ENCODE assay signal across 17 cellular contexts in genomic region chr7:36788814-36789470, GRCh38.
DNase-seq lines count a peak whose midpoint lies in the region; ATAC-seq and TF ChIP-seq lines count a peak whose summit lies in the region.
"Had no signal": no experiment of that assay in that cellular context is flagged by ENCODE, and none has a peak within 500 bp of the region (broad histone marks: within the 10 kb centered on the region; RNA-seq: fewer than 3 reads in every experiment).

No MANE protein-coding gene starts in this region.

- no peak for TF ChIP-seq RAD21 in neural cell (conservative IDR thresholded peaks at IDR 0.05)

- CTCF ChIA-PET in CD4-positive, alpha-beta memory T cell (lab: Charles Lee; ENCODE audit: partially characterized antibody) = interaction anchor here (1.1 to 3.1 kb wide), 5 partner anchors 12 to 393 kb away, joined by 3 to 11 read pairs (median 4); no protein-coding TSS in a partner anchor

- peaks cover 63 to 69% (median 65%) of the 10 kb centered on the region in 4 donors for H3K4me1 Mint-ChIP-seq in CD4-positive, alpha-beta memory T cell
- H3K4me1 Mint-ChIP-seq in GM23338 = 0 out of 3 replicates have a peak, but pooled peaks cover 3% of the 10 kb centered on the region
- H3K4me1 Mint-ChIP-seq in activated naive CD8-positive, alpha-beta T cell treated with anti-CD3 and anti-CD28 coated beads, Interleukin-2, amount 50 U/mL, for 24 hours = peaks cover 67% of the 10 kb centered on the region

- POLR2A ChIA-PET in CD4-positive, alpha-beta memory T cell (lab: Charles Lee; ENCODE audit: partially characterized antibody) = interaction anchor here (0.8 to 6.0 kb wide), 9 partner anchors 8 to 149 kb away, joined by 3 to 58 read pairs (median 4); partner anchors contain the start of gene AOAH

- no peaks in the 10 kb centered on the region for H3K79me2 ChIP-seq in GM23338 (replicated peaks; ENCODE audit: insufficient read depth)
- no peaks in the 10 kb centered on the region for H3K79me2 ChIP-seq in neural cell (replicated peaks; ENCODE audit: insufficient read depth, low read length)

- peak overlapping the region; percentile 74 for H2AFZ ChIP-seq in GM23338
- H2AFZ ChIP-seq in neural cell (ENCODE audit: low read depth, low read length) = no peak overlapping the region

- H3K9me3 Mint-ChIP-seq in CD4-positive, alpha-beta memory T cell = peaks cover 0 to 2% (median 0%) of the 10 kb centered on the region in 8 donors
- no peaks in the 10 kb centered on the region for H3K9me3 Mint-ChIP-seq in GM23338
- no peaks in the 10 kb centered on the region for H3K9me3 Mint-ChIP-seq in activated naive CD8-positive, alpha-beta T cell treated with anti-CD3 and anti-CD28 coated beads, Interleukin-2, amount 50 U/mL, for 24 hours
- H3K9me3 Mint-ChIP-seq: activated naive CD4-positive, alpha-beta T cell treated with anti-CD3 and anti-CD28 coated beads, Interleukin-2, amount 50 U/mL, for 72 hours had no signal

- no peaks in the 10 kb centered on the region for H3K27me3 Mint-ChIP-seq in CD4-positive, alpha-beta memory T cell
- peaks cover 2% of the 10 kb centered on the region for H3K27me3 Mint-ChIP-seq in GM23338 (ENCODE audit: insufficient read depth, low read depth, poor library complexity)
- no peaks in the 10 kb centered on the region for H3K27me3 Mint-ChIP-seq in activated naive CD8-positive, alpha-beta T cell treated with anti-CD3 and anti-CD28 coated beads, Interleukin-2, amount 50 U/mL, for 24 hours

- H3K9me2 ChIP-seq in GM23338 (ENCODE audit: insufficient read depth) (peaks cover 11% of the 10 kb centered on the region; the same call in 1 of the 2 replicates), neural cell (ENCODE audit: insufficient read depth, low read length) (no peaks in the 10 kb centered on the region)

- TF ChIP-seq EP300 in neural cell (conservative IDR thresholded peaks at IDR 0.05; ENCODE audit: poor library complexity, severe bottlenecking) = no peak

- peaks cover 68% of the 10 kb centered on the region for H3K4me1 ChIP-seq in CD4-positive, alpha-beta memory T cell (ENCODE audit: insufficient read depth, low read length)
- H3K4me1 ChIP-seq in GM23338 (ENCODE audit: insufficient read depth) = no peaks in the 10 kb centered on the region
- H3K4me1 ChIP-seq: BE2C, testis had no signal

- peak overlapping the region in 7 of 8 donors; percentile 5 to 33 (median 18) for H3K4me3 Mint-ChIP-seq in CD4-positive, alpha-beta memory T cell
- no peak overlapping the region for H3K4me3 Mint-ChIP-seq in GM23338
- no peak overlapping the region for H3K4me3 Mint-ChIP-seq in activated naive CD8-positive, alpha-beta T cell treated with anti-CD3 and anti-CD28 coated beads, Interleukin-2, amount 50 U/mL, for 24 hours

- DNase-seq in CD4-positive, alpha-beta memory T cell = no peak
- DNase-seq in GM23338 (ENCODE audit: low spot score) (peak; percentile 21), NCI-H1694 treated with DMSO at 0.1 percent for 48 hours (lab: John Stamatoyannopoulos, UW) (no peak), NCI-H2196 treated with DMSO at 0.1 percent for 48 hours (lab: John Stamatoyannopoulos, UW; ENCODE audit: unreplicated experiment) (no peak)
- no peak for DNase-seq in activated naive CD8-positive, alpha-beta T cell treated with anti-CD3 and anti-CD28 coated beads, Interleukin-2, amount 50 U/mL, for 24 hours
- DNase-seq in activated CD4-positive, CD25-positive, alpha-beta regulatory T cell (lab: John Stamatoyannopoulos, UW) = no peak
- DNase-seq: BE2C; DMS79 treated with DMSO at 0.1 percent for 48 hours; effector CD4-positive, alpha-beta T cell; kidney glomerular epithelial cell; NCI-H2081; NCI-H526; right cardiac atrium; stimulated activated CD4-positive, alpha-beta T cell treated with anti-CD3 and anti-CD28 coated beads, Interleukin-1b, Interleukin-23, amount 100 ng/mL, for 48 hours; testis had no signal

- H3K4me2 ChIP-seq in GM23338 (no peak overlapping the region), neural cell (ENCODE audit: low read length) (no peak overlapping the region)

- H3K4me3 ChIP-seq in CD4-positive, alpha-beta memory T cell (ENCODE audit: low read length in 2 of 2) = no peak overlapping the region
- no peak overlapping the region for H3K4me3 ChIP-seq in GM23338
- no peak overlapping the region for H3K4me3 ChIP-seq in neural cell (ENCODE audit: low read length)
- H3K4me3 ChIP-seq: testis had no signal

- no peaks in the 10 kb centered on the region for H3K9me3 ChIP-seq in CD4-positive, alpha-beta memory T cell (ENCODE audit: control insufficient read depth in 1 of 2, low read length in 2 of 2)
- H3K9me3 ChIP-seq in neural cell (ENCODE audit: low read length) = no peaks in the 10 kb centered on the region
- H3K9me3 ChIP-seq: BE2C, testis had no signal

- peak; percentile 74 for ATAC-seq in GM23338
- ATAC-seq in activated naive CD8-positive, alpha-beta T cell treated with anti-CD3 and anti-CD28 coated beads, Interleukin-2, amount 50 U/mL, for 24 hours = no peak
- ATAC-seq: right cardiac atrium had no signal

- TF ChIP-seq CTCF in GM23338 (conservative IDR thresholded peaks at IDR 0.05; ENCODE audit: low read depth in 2 of 2) (no peak), neural cell (IDR thresholded peaks at IDR 0.05; ENCODE audit: poor library complexity, severe bottlenecking) (no peak)

- H3K27ac Mint-ChIP-seq in CD4-positive, alpha-beta memory T cell = peak overlapping the region; percentile 33 to 95 (median 83)
- H3K27ac Mint-ChIP-seq in GM23338 = no peak overlapping the region
- peak overlapping the region; percentile 50 for H3K27ac Mint-ChIP-seq in activated naive CD8-positive, alpha-beta T cell treated with anti-CD3 and anti-CD28 coated beads, Interleukin-2, amount 50 U/mL, for 24 hours

- H3K27me3 ChIP-seq in CD4-positive, alpha-beta memory T cell (ENCODE audit: insufficient read depth, low read length) = no peaks in the 10 kb centered on the region
- no peaks in the 10 kb centered on the region for H3K27me3 ChIP-seq in GM23338 (ENCODE audit: insufficient read depth)
- H3K27me3 ChIP-seq in neural cell (ENCODE audit: insufficient read depth, low read depth, low read length) = no peaks in the 10 kb centered on the region
- H3K27me3 ChIP-seq: BE2C, testis had no signal

- intact Hi-C loops in CD4-positive, alpha-beta memory T cell (cut with micrococcal nuclease) = loop anchor here (2.0 to 5.0 kb wide), 2 partner anchors 64 to 112 kb away; partner anchors contain the start of gene AOAH

- no peaks in the 10 kb centered on the region for H3K36me3 ChIP-seq in CD4-positive, alpha-beta memory T cell (ENCODE audit: insufficient read depth, low read length)
- H3K36me3 ChIP-seq in GM23338 (ENCODE audit: insufficient read depth) (no peaks in the 10 kb centered on the region), neural cell (ENCODE audit: insufficient read depth, low read length) (no peaks in the 10 kb centered on the region)
- H3K36me3 ChIP-seq: BE2C had no signal

- H3F3A ChIP-seq in GM23338 (replicated peaks; ENCODE audit: low read depth) (no peaks in the 10 kb centered on the region), neural cell (ENCODE audit: insufficient read depth, low read length, poor library complexity, severe bottlenecking) (no peaks in the 10 kb centered on the region)

- H3K27ac ChIP-seq in CD4-positive, alpha-beta memory T cell (ENCODE audit: low read depth, low read length) = no peak overlapping the region
- H3K27ac ChIP-seq in GM23338 (ENCODE audit: low read depth) (no peak overlapping the region), neural cell (ENCODE audit: low read length) (peak overlapping the region; percentile 74)
- H3K27ac ChIP-seq: testis had no signal

- no peak overlapping the region for H3K9ac ChIP-seq in neural cell (ENCODE audit: low read length)

- H4K20me1 ChIP-seq in GM23338 (replicated peaks; ENCODE audit: insufficient read depth) (no peaks in the 10 kb centered on the region), neural cell (ENCODE audit: insufficient read depth) (no peaks in the 10 kb centered on the region)

- no peaks in the 10 kb centered on the region for H3K36me3 Mint-ChIP-seq in CD4-positive, alpha-beta memory T cell
- no peaks in the 10 kb centered on the region for H3K36me3 Mint-ChIP-seq in GM23338 (ENCODE audit: low read depth)
- H3K36me3 Mint-ChIP-seq in activated naive CD8-positive, alpha-beta T cell treated with anti-CD3 and anti-CD28 coated beads, Interleukin-2, amount 50 U/mL, for 24 hours (ENCODE audit: low read depth) = no peaks in the 10 kb centered on the region
- H3K36me3 Mint-ChIP-seq: activated naive CD4-positive, alpha-beta T cell treated with anti-CD3 and anti-CD28 coated beads, Interleukin-2, amount 50 U/mL, for 72 hours had no signal

TF ChIP-seq in GM23338, 12 proteins besides CTCF, POLR2A, EP300 and RAD21:
- TF ChIP-seq ZNF114 (CRISPR knock-in tag; IDR thresholded peaks at IDR 0.05) (no peak), ETS1 (IDR thresholded peaks at IDR 0.05) (peak; percentile 48; the same call in 1 of the 2 replicates)

TF ChIP-seq in neural cell, 6 proteins besides CTCF, POLR2A, EP300 and RAD21:
- no peak for TF ChIP-seq TAF1 (IDR thresholded peaks at IDR 0.05; ENCODE audit: low read depth)
- TF ChIP-seq SMC3 (conservative IDR thresholded peaks at IDR 0.05; ENCODE audit: poor library complexity) = no peak

Comparison
In these comparisons a context has a peak if more than half of its experiments do, and no peak if none do; other contexts are left out.
1. H3K4me3 Mint-ChIP-seq: peak in CD4-positive, alpha-beta memory T cell (7 of 8); none in GM23338 (single experiment) and activated naive CD8-positive, alpha-beta T cell treated with anti-CD3 and anti-CD28 coated beads, Interleukin-2, amount 50 U/mL, for 24 hours (single experiment).